Comparison of ENCODE assay signal across 8 cellular contexts in genomic region chr12:50765325-50765911, GRCh38. TPM values are rescaled to one million over a fixed set of nuclear protein-coding genes. Genes with fewer than 3 reads are reported as not detected.
DNase-seq lines count a peak whose midpoint lies in the region; ATAC-seq and TF ChIP-seq lines count a peak whose summit lies in the region.

No MANE protein-coding gene starts in this region.

- H3K4me1 ChIP-seq in muscle layer of duodenum (ENCODE audit: control insufficient read depth in 1 of 2, insufficient read depth in 2 of 2, low read length in 2 of 2) (peaks cover 0 to 12% of the 10 kb centered on the region in 2 donors), tibial artery (peaks cover 0 to 46% (median 24%) of the 10 kb centered on the region in 4 donors)

- intact Hi-C loops in tibial artery (cut with DNase I; ENCODE audit: low total_unique reads), result no loop called here

- DNase-seq in DMS53 (lab: John Stamatoyannopoulos, UW), result peak; percentile 66
- DNase-seq in HFF-Myc (ENCODE audit: extremely low read depth, low read depth), result no peak
- DNase-seq in NCI-H748 treated with DMSO at 0.1 percent for 48 hours (lab: John Stamatoyannopoulos, UW), result peak; percentile 27
- peak; percentile 31 for DNase-seq in activated T-cell treated with anti-CD3 and anti-CD28 coated beads for 1 hour (ENCODE audit: low read depth)
- peak in 1 of 2 donors; percentile 35 for DNase-seq in tibial artery

- no peak for TF ChIP-seq POLR2A in GM18505 (IDR thresholded peaks at IDR 0.05; ENCODE audit: borderline replicate concordance, extremely low read depth, insufficient read depth, insufficient read length)

- peak overlapping the region; percentile 93 for H3K4me3 ChIP-seq in HFF-Myc (replicated peaks; ENCODE audit: low read depth, low read length)
- peak overlapping the region; percentile 61 to 99 for H3K4me3 ChIP-seq in muscle layer of duodenum (ENCODE audit: low read depth in 1 of 2, low read length in 2 of 2)
- H3K4me3 ChIP-seq in tibial artery, result peak overlapping the region; percentile 82 to 98

- H3K27ac ChIP-seq in muscle layer of duodenum (ENCODE audit: low read length), result no peak overlapping the region
- peak overlapping the region in 1 of 2 donors; percentile 92 for H3K27ac ChIP-seq in tibial artery

- ATAC-seq in esophagus mucosa (peak; percentile 26), GM18505 (IDR thresholded peaks at IDR 0.05; ENCODE audit: unreplicated experiment) (no peak)

- H3K9me3 ChIP-seq in muscle layer of duodenum (ENCODE audit: control insufficient read depth in 1 of 2, low read length in 2 of 2), result no peaks in the 10 kb centered on the region
- no peaks in the 10 kb centered on the region for H3K9me3 ChIP-seq in tibial artery

- H3K36me3 ChIP-seq in muscle layer of duodenum (ENCODE audit: control insufficient read depth in 1 of 2, insufficient read depth in 2 of 2, low read length in 2 of 2), result no peaks in the 10 kb centered on the region
- H3K36me3 ChIP-seq in tibial artery, result peaks cover 0 to 1% (median 0%) of the 10 kb centered on the region in 3 donors

- TF ChIP-seq CTCF in HFF-Myc (IDR thresholded peaks at IDR 0.05; ENCODE audit: low read depth, low read length, missing control alignments), result peak; percentile 70
- peak; percentile 58 to 59 for TF ChIP-seq CTCF in tibial artery (IDR thresholded peaks at IDR 0.05)

- H3K27me3 ChIP-seq in muscle layer of duodenum (ENCODE audit: low read depth, low read length) (no peaks in the 10 kb centered on the region), tibial artery (no peaks in the 10 kb centered on the region)

RNA-seq across cellular contexts. Expression of gene ATF1, which starts 1.5 kb away (rescaled TPM):
- total RNA-seq in esophagus mucosa, result 22.3 TPM
